Comparison of ENCODE assay signal across 1 cellular context in the genomic region with DNA sequence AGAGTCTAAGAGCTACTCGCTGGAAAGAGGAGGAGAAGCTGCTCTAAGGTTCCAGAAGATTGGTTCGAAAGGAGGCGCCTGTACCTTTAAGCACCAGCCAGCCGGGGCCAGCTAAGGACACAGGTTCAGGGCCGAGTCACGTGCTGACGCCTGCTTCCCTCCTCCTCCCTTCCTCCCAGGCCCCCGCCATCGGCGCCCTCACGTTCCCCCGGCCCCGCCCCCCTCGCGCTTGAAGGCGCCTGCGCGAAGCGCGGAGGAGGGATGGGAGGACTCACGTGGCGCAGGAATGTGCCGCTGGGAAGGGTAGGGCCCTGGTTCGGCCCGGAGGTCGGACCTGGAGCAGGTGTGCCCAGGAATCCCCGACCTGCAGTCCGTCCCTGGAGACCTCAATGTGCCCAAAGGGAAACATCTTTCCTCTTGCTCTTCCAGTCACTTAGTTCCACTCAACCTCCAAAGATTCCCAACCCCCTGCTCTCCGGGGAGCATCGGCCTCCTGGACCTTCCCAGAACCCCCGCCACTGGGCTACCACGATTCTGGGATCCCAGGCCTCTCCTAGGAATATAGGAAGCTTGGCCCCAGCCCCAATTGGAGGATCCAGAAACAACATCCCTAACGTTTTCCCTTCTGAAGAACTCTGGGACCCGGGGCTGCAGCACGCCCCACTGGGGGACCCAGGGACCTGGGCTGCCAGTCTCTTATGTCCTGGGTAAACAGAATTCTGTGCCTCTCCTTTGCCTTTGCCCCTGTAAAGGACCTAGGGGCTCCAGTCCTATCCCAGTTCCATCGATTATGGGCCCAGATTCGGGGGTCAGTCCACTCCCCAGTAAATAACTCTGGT.
TF ChIP-seq lines count a peak whose summit lies in the region.

No MANE protein-coding gene starts in this region.

TF ChIP-seq in H1, 55 proteins besides CTCF, POLR2A, EP300 and RAD21:
- TF ChIP-seq HDAC6 (IDR thresholded peaks at IDR 0.05; ENCODE audit: low read depth, low read length) (no peak), RBBP5 (IDR thresholded peaks at IDR 0.05; ENCODE audit: borderline replicate concordance, low read depth, low read length) (no peak), RNF2 (IDR thresholded peaks at IDR 0.05; ENCODE audit: borderline replicate concordance, low read depth, low read length, missing control alignments, poor library complexity, severe bottlenecking) (no peak), USF2 (IDR thresholded peaks at IDR 0.05; ENCODE audit: low read length) (peak; percentile 92), SIX5 (IDR thresholded peaks at IDR 0.05; ENCODE audit: low read depth, low read length) (no peak), BCL11A (IDR thresholded peaks at IDR 0.05; ENCODE audit: low read depth in 2 of 2, low read length in 2 of 2) (no peak), POU5F1 (IDR thresholded peaks at IDR 0.05; ENCODE audit: low read depth, low read length) (no peak), CHD2 (IDR thresholded peaks at IDR 0.05; ENCODE audit: low read length) (no peak), PHF8 (conservative IDR thresholded peaks at IDR 0.05; ENCODE audit: low read depth, low read length) (no peak), BACH1 (IDR thresholded peaks at IDR 0.05; ENCODE audit: low read length) (no peak), GTF2F1 (IDR thresholded peaks at IDR 0.05; ENCODE audit: borderline replicate concordance, low read depth, low read length) (no peak), CREB1 (IDR thresholded peaks at IDR 0.05) (no peak), TCF12 (IDR thresholded peaks at IDR 0.05; ENCODE audit: low read depth, low read length) (0 out of 2 replicates have a peak, but pooled peaks have one; percentile 47), RFX5 (IDR thresholded peaks at IDR 0.05; ENCODE audit: borderline replicate concordance, low read depth, low read length) (no peak), SAP30 (IDR thresholded peaks at IDR 0.05; ENCODE audit: insufficient read depth, insufficient replicate concordance, low read length) (no peak), ATF3 (IDR thresholded peaks at IDR 0.05; ENCODE audit: insufficient read depth, low read depth, low read length) (no peak), NRF1 (IDR thresholded peaks at IDR 0.05; ENCODE audit: low read depth, low read length) (no peak; the same call in 1 of the 2 replicates), CBX5 (IDR thresholded peaks at IDR 0.05; ENCODE audit: low read depth, low read length) (no peak), SP2 (IDR thresholded peaks at IDR 0.05; ENCODE audit: low read length) (no peak), EZH2 (IDR thresholded peaks at IDR 0.05; ENCODE audit: low read depth, low read length, severe bottlenecking) (no peak), TAF7 (optimal IDR thresholded peaks at IDR 0.05; ENCODE audit: borderline replicate concordance, low read depth, low read length) (no peak), CHD1 (IDR thresholded peaks at IDR 0.05; ENCODE audit: low read depth, low read length) (no peak), HDAC2 (IDR thresholded peaks at IDR 0.05; ENCODE audit: borderline replicate concordance in 1 of 2, low read depth in 2 of 2, low read length in 2 of 2) (no peak), SUZ12 (IDR thresholded peaks at IDR 0.05; ENCODE audit: low read length) (no peak), YY1 (IDR thresholded peaks at IDR 0.05; ENCODE audit: low read depth, low read length) (no peak), SP4 (IDR thresholded peaks at IDR 0.05; ENCODE audit: low read length) (no peak; the same call in 1 of the 2 replicates), CBX8 (IDR thresholded peaks at IDR 0.05; ENCODE audit: borderline replicate concordance, low read depth, low read length) (no peak), KDM5A (IDR thresholded peaks at IDR 0.05; ENCODE audit: low read length) (no peak), ZNF274 (IDR thresholded peaks at IDR 0.05; ENCODE audit: borderline replicate concordance, extremely low read depth, low read length) (no peak), NANOG (IDR thresholded peaks at IDR 0.05; ENCODE audit: insufficient read depth, low read depth, low read length, poor library complexity, severe bottlenecking) (no peak), KDM1A (IDR thresholded peaks at IDR 0.05; ENCODE audit: borderline replicate concordance, low read length) (no peak), TEAD4 (IDR thresholded peaks at IDR 0.05; ENCODE audit: low read depth, low read length) (peak; percentile 98), TBP (IDR thresholded peaks at IDR 0.05; ENCODE audit: low read depth, low read length) (no peak), JUN (IDR thresholded peaks at IDR 0.05; ENCODE audit: low read depth, low read length) (no peak), TAF1 (IDR thresholded peaks at IDR 0.05; ENCODE audit: low read depth, low read length) (no peak), RXRA (IDR thresholded peaks at IDR 0.05; ENCODE audit: insufficient read depth, low read depth, low read length) (0 out of 2 replicates have a peak, but pooled peaks have one; percentile 11), GABPA (IDR thresholded peaks at IDR 0.05; ENCODE audit: borderline replicate concordance, insufficient read depth, low read length) (no peak), CTBP2 (IDR thresholded peaks at IDR 0.05; ENCODE audit: borderline replicate concordance, insufficient read depth, insufficient read length, low read length) (no peak), POLR2AphosphoS5 (IDR thresholded peaks at IDR 0.05; ENCODE audit: low read depth, low read length) (peak; percentile 79), KDM4A (IDR thresholded peaks at IDR 0.05; ENCODE audit: low read depth, low read length, severe bottlenecking) (no peak), SP1 (IDR thresholded peaks at IDR 0.05; ENCODE audit: low read depth, low read length) (peak; percentile 65; the same call in 1 of the 2 replicates), SIN3A (conservative IDR thresholded peaks at IDR 0.05 in 1 of 2, IDR thresholded peaks at IDR 0.05 in 1 of 2; ENCODE audit: low read depth in 1 of 2, low read length in 2 of 2) (no peak), BRCA1 (IDR thresholded peaks at IDR 0.05; ENCODE audit: low read depth, low read length) (no peak), EGR1 (IDR thresholded peaks at IDR 0.05; ENCODE audit: borderline replicate concordance, low read depth, low read length) (no peak), JUND (IDR thresholded peaks at IDR 0.05; ENCODE audit: low read length) (no peak), CEBPB (IDR thresholded peaks at IDR 0.05; ENCODE audit: low read depth, low read length) (no peak), FOSL1 (IDR thresholded peaks at IDR 0.05; ENCODE audit: insufficient read depth, low read depth, low read length) (no peak), ASH2L (IDR thresholded peaks at IDR 0.05; ENCODE audit: low read length) (peak; percentile 28), SRF (IDR thresholded peaks at IDR 0.05; ENCODE audit: low read depth, low read length) (no peak)
- TF ChIP-seq, protein P1, sequence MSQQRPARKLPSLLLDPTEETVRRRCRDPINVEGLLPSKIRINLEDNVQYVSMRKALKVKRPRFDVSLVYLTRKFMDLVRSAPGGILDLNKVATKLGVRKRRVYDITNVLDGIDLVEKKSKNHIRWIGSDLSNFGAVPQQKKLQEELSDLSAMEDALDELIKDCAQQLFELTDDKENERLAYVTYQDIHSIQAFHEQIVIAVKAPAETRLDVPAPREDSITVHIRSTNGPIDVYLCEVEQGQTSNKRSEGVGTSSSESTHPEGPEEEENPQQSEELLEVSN (IDR thresholded peaks at IDR 0.05), result peak; percentile 72
- TF ChIP-seq, protein P2, sequence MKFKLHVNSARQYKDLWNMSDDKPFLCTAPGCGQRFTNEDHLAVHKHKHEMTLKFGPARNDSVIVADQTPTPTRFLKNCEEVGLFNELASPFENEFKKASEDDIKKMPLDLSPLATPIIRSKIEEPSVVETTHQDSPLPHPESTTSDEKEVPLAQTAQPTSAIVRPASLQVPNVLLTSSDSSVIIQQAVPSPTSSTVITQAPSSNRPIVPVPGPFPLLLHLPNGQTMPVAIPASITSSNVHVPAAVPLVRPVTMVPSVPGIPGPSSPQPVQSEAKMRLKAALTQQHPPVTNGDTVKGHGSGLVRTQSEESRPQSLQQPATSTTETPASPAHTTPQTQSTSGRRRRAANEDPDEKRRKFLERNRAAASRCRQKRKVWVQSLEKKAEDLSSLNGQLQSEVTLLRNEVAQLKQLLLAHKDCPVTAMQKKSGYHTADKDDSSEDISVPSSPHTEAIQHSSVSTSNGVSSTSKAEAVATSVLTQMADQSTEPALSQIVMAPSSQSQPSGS (IDR thresholded peaks at IDR 0.05; ENCODE audit: low read length), result peak; percentile 26; the same call in 1 of the 2 replicates
- TF ChIP-seq, protein P3, sequence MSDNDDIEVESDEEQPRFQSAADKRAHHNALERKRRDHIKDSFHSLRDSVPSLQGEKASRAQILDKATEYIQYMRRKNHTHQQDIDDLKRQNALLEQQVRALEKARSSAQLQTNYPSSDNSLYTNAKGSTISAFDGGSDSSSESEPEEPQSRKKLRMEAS (IDR thresholded peaks at IDR 0.05), result peak; percentile 87
TF ChIP-seq in H1: peak in this region for 10.
